8 cellular contexts compared by ENCODE assay signal in the genomic region with DNA sequence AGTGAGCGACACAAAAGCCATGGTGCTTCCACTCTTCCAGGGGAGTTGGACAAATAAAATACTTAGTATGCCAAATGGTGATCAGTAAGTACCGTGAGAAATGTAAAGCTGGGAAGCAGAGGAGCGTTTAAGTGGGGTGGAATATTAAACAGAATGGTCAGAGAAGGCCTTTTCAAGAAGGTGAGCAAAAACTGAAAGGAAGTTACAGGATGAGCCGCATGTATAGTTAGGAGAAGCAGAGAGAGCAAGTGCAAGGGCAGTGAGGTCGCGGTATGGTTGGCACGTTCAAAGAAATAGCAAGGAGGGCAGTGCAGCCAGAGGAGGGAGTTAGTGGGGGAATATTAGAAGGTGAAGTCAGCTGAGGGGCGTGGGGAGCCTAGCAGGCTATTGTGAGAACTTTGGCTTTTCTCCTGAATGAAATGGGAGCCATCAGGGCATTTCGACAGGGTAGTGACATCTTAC.
DNase-seq lines count a peak whose midpoint lies in the region; TF ChIP-seq lines count a peak whose summit lies in the region.

No MANE protein-coding gene starts in this region.

- DNase-seq in DMS79 (lab: John Stamatoyannopoulos, UW): peak; percentile 57
- no peak for DNase-seq in LNCaP clone FGC (ENCODE audit: low read depth)
- DNase-seq in cardiac fibroblast (ENCODE audit: low read depth in 2 of 2): peak in 1 of 2 donors; percentile 14
- no peak for DNase-seq in effector CD4-positive, alpha-beta T cell
- no peak for DNase-seq in stimulated activated CD4-positive, alpha-beta T cell treated with anti-CD3 and anti-CD28 coated beads, Interleukin-4, amount 100 ng/mL, for 4 hours
- no peak for DNase-seq in GM13977 (ENCODE audit: low spot score)
- DNase-seq in NCI-H524 (lab: John Stamatoyannopoulos, UW): no peak

- H3K27ac ChIP-seq in mucosa of rectum (ENCODE audit: low read depth in 2 of 2, low read length in 2 of 2): peak overlapping the region; percentile 96 to 97

- peaks cover 46 to 53% of the 10 kb centered on the region in 2 donors for H3K4me1 ChIP-seq in mucosa of rectum (ENCODE audit: control insufficient read depth in 2 of 2, insufficient read depth in 2 of 2, low read length in 2 of 2)

- H3K36me3 ChIP-seq in mucosa of rectum (ENCODE audit: control insufficient read depth in 2 of 2, insufficient read depth in 2 of 2, low read length in 2 of 2): peaks cover 24 to 28% of the 10 kb centered on the region in 2 donors

- H3K27me3 ChIP-seq in mucosa of rectum (ENCODE audit: control insufficient read depth in 2 of 2, insufficient read depth in 2 of 2, low read length in 2 of 2): no peaks in the 10 kb centered on the region

- H3K4me3 ChIP-seq in LNCaP clone FGC (ENCODE audit: low read depth, low read length): peak overlapping the region; percentile 98
- peak overlapping the region; percentile 91 to 94 for H3K4me3 ChIP-seq in cardiac fibroblast (replicated peaks in 1 of 2; ENCODE audit: low read depth in 2 of 2, low read length in 2 of 2)
- peak overlapping the region; percentile 89 to 92 for H3K4me3 ChIP-seq in mucosa of rectum (ENCODE audit: low read length in 2 of 2)

- TF ChIP-seq CTCF in LNCaP clone FGC (IDR thresholded peaks at IDR 0.05; ENCODE audit: control insufficient read depth, extremely low read depth, insufficient read depth) (no peak), cardiac fibroblast (IDR thresholded peaks at IDR 0.05; ENCODE audit: low read depth, low read length) (no peak), GM13977 (IDR thresholded peaks at IDR 0.05; ENCODE audit: extremely low read depth, insufficient read depth, missing control alignments) (no peak)

- in situ Hi-C loops in GM13977 (cut with MboI; ENCODE audit: low pct_unique_long_range_greater_than_20kb, low sequenced_read_pairs, unreplicated experiment): no loop called here

- H3K9me3 ChIP-seq in mucosa of rectum (ENCODE audit: control insufficient read depth in 2 of 2, low read length in 2 of 2): no peaks in the 10 kb centered on the region

- peak overlapping the region; percentile 77 to 98 for H3K9ac ChIP-seq in mucosa of rectum (ENCODE audit: low read depth in 1 of 2, low read length in 2 of 2)
